32 cellular contexts compared by ENCODE assay signal in the genomic region with DNA sequence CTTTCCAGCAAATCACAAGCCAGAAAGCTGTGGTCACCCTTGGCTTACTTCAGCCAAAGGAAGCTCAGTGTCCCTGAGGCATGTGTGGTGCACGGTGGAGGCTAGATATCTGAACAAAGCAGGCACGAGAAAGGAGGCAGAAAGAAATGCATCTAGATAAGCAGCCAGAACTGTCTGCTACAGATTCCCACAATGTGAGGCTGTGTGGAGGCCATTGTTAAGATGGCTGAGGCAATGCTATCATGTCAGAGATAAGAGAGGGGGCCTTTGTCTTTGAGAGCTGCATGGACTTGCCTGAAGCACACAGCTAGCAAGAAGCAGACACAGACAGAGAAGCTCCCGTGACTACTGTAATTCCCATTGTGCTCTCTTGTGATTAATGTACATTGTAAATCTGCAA.
DNase-seq lines count a peak whose midpoint lies in the region; ATAC-seq and TF ChIP-seq lines count a peak whose summit lies in the region.
"Had no signal": no experiment of that assay in that cellular context is flagged by ENCODE, and none has a peak within 500 bp of the region (broad histone marks: within the 10 kb centered on the region; RNA-seq: fewer than 3 reads in every experiment).

No MANE protein-coding gene starts in this region.

- H3K36me3 ChIP-seq in aorta (ENCODE audit: control insufficient read depth in 1 of 2, insufficient read depth in 2 of 2, low read length in 1 of 2): no peaks in the 10 kb centered on the region
- H3K36me3 ChIP-seq in spleen: no peaks in the 10 kb centered on the region
- H3K36me3 ChIP-seq: adrenal gland, BE2C, brain microvascular endothelial cell, gastrocnemius medialis, suprapubic skin had no signal

- WGBS in aorta, 2 donors: 55 to 61% methylated on average over 3 of the region's 3 CpGs
- WGBS in spleen, 5 donors: 69 to 88% (median 81%) methylated on average over 3 of the region's 3 CpGs

- H3K27me3 ChIP-seq in aorta (ENCODE audit: control insufficient read depth in 1 of 2, insufficient read depth in 2 of 2, low read length in 1 of 2) (no peaks in the 10 kb centered on the region), spleen (replicated peaks in 1 of 7) (no peaks in the 10 kb centered on the region)
- H3K27me3 ChIP-seq: adrenal gland, BE2C, brain microvascular endothelial cell, gastrocnemius medialis, suprapubic skin had no signal

- no peak for TF ChIP-seq POLR2A in spleen (IDR thresholded peaks at IDR 0.05)

- H3K4me3 ChIP-seq in aorta (ENCODE audit: low read length in 2 of 2): no peak overlapping the region
- no peak overlapping the region for H3K4me3 ChIP-seq in spleen
- H3K4me3 ChIP-seq: adrenal gland, gastrocnemius medialis, hepatocyte, lung, PC-9, suprapubic skin had no signal

- no peak for ATAC-seq in aorta (ENCODE audit: low FRiP score)
- ATAC-seq: activated CD4-positive, alpha-beta T cell treated with anti-CD3 and anti-CD28 coated beads for 36 hours; activated CD8-positive, alpha-beta T cell treated with anti-CD3 and anti-CD28 coated beads for 36 hours; activated T-helper 17 cell treated with anti-CD3 and anti-CD28 coated beads, Interleukin-2, amount 50 U/mL, for 72 hours; CD8-positive, alpha-beta T cell; gastrocnemius medialis; left cardiac atrium; Right ventricle myocardium inferior had no signal

- no peak overlapping the region for H3K27ac ChIP-seq in aorta (ENCODE audit: low read depth in 1 of 2, low read length in 2 of 2)
- H3K27ac ChIP-seq in spleen: no peak overlapping the region
- H3K27ac ChIP-seq: adrenal gland, brain microvascular endothelial cell, gastrocnemius medialis, hepatocyte, PC-9, suprapubic skin, VCaP had no signal

- no peak for TF ChIP-seq CTCF in spleen (IDR thresholded peaks at IDR 0.05 in 8 of 11, conservative IDR thresholded peaks at IDR 0.05 in 3 of 11)

- H3K9me3 ChIP-seq in aorta (ENCODE audit: control insufficient read depth, low read length) (no peaks in the 10 kb centered on the region), spleen (no peaks in the 10 kb centered on the region)
- H3K9me3 ChIP-seq: adrenal gland, BE2C, gastrocnemius medialis, suprapubic skin had no signal

- intact Hi-C loops in aorta (cut with DNase I): no loop called here
- intact Hi-C loops in spleen (cut with DNase I; ENCODE audit: low total_unique reads): no loop called here

- H3K4me1 ChIP-seq in aorta (ENCODE audit: control insufficient read depth in 1 of 2, insufficient read depth in 2 of 2, low read length in 2 of 2) (no peaks in the 10 kb centered on the region), spleen (no peaks in the 10 kb centered on the region)
- H3K4me1 ChIP-seq: adrenal gland, BE2C, gastrocnemius medialis had no signal

- peak; percentile 64 for DNase-seq in ELF-1 (ENCODE audit: low read depth, low spot score)
- peak; percentile 44 for DNase-seq in SK-N-DZ (ENCODE audit: low spot score)
- DNase-seq in globus pallidus (ENCODE audit: low spot score): peak; percentile 58
- DNase-seq in pons (ENCODE audit: low spot score): peak; percentile 60
- DNase-seq in aorta: no peak
- DNase-seq in spleen: no peak
- DNase-seq in A172 (ENCODE audit: low spot score): no peak
- DNase-seq: activated CD4-positive, alpha-beta T cell treated with anti-CD3 and anti-CD28 coated beads for 36 hours; activated CD8-positive, alpha-beta memory T cell treated with anti-CD3 and anti-CD28 coated beads, Interleukin-2, amount 50 U/mL, for 48 hours; activated CD8-positive, alpha-beta T cell treated with anti-CD3 and anti-CD28 coated beads for 36 hours; activated naive CD4-positive, alpha-beta T cell treated with anti-CD3 and anti-CD28 coated beads, Interleukin-2, amount 10 ng/mL, durations not matched to agents 7 days and 5 days; adrenal gland; BE2C; brain microvascular endothelial cell; CD8-positive, alpha-beta T cell; cerebellar nuclear complex; DMS 273 treated with DMSO at 0.1 percent for 48 hours; gastrocnemius medialis; H9; left cardiac atrium; NCI-H526; nephron progenitor cell; NK-92 treated with Interleukin-12 subunit alpha and Interleukin-12 subunit beta, amount 100 ng/mL, for 24 hours; PC-9; retina; stimulated activated naive CD4-positive, alpha-beta T cell had no signal

Comparison
In these comparisons a context has a peak if more than half of its experiments do, and no peak if none do; other contexts are left out.
1. DNase-seq: peak in ELF-1 (single experiment), SK-N-DZ (single experiment), globus pallidus (single experiment) and pons (single experiment); none in aorta (0 of 2), spleen (single experiment) and A172 (single experiment).